ENCODE assay signal across 1 cellular context in genomic region chr2:116696903-116697302, GRCh38.
TF ChIP-seq lines count a peak whose summit lies in the region.

No MANE protein-coding gene starts in this region.

TF ChIP-seq in HepG2, 621 proteins besides CTCF, POLR2A, EP300 and RAD21 (continued from another document):
- TF ChIP-seq HNF4G (IDR thresholded peaks at IDR 0.05; ENCODE audit: borderline replicate concordance, low read depth, low read length) (no peak), HNF4G (CRISPR knock-in tag; IDR thresholded peaks at IDR 0.05; ENCODE audit: borderline replicate concordance, low read depth) (no peak), ZNF775 (CRISPR knock-in tag; IDR thresholded peaks at IDR 0.05; ENCODE audit: borderline replicate concordance) (no peak), ZNF703 (CRISPR knock-in tag; IDR thresholded peaks at IDR 0.05; ENCODE audit: borderline replicate concordance) (no peak)
